22 cellular contexts compared by ENCODE assay signal in genomic region chr3:44120721-44121582, GRCh38.
DNase-seq lines count a peak whose midpoint lies in the region; ATAC-seq lines count a peak whose summit lies in the region.
"Had no signal": no experiment of that assay in that cellular context is flagged by ENCODE, and none has a peak within 500 bp of the region (broad histone marks: within the 10 kb centered on the region; RNA-seq: fewer than 3 reads in every experiment).

No MANE protein-coding gene starts in this region.

- in situ Hi-C loops in SK-MEL-5 (cut with HindIII; ENCODE audit: low pct_unique_long_range_greater_than_20kb, low sequenced_read_pairs), result no loop called here

- no peak for ATAC-seq in GM21423 (IDR thresholded peaks at IDR 0.05; ENCODE audit: unreplicated experiment)
- ATAC-seq: CD8-positive, alpha-beta T cell; gastroesophageal sphincter had no signal

- DNase-seq in ELF-1 (ENCODE audit: low read depth, low spot score) (peak; percentile 19), SK-MEL-5 (ENCODE audit: low read depth, low spot score) (peak; percentile 41), glomerular visceral epithelial cell (ENCODE audit: extremely low spot score) (peak; percentile 46), pons (ENCODE audit: low spot score) (peak; percentile 74), KG1 (lab: John Stamatoyannopoulos, UW) (no peak), T-helper 1 cell (no peak)
- no peak for DNase-seq in effector CD8-positive, alpha-beta T cell (lab: John Stamatoyannopoulos, UW)
- DNase-seq: activated CD4-positive, alpha-beta T cell treated with anti-CD3 and anti-CD28 coated beads for 48 hours; activated CD8-positive, alpha-beta memory T cell treated with anti-CD3 and anti-CD28 coated beads, Interleukin-2, amount 50 U/mL, for 48 hours; activated gamma-delta T cell treated with Interleukin-2 at 50 U/mL for 16 hours; CD8-positive, alpha-beta T cell; DMS79 treated with DMSO at 0.1 percent for 48 hours; HFFc6; immature natural killer cell; NCI-H146; NCI-H226; NK-92 treated with Interleukin-12 subunit alpha and Interleukin-12 subunit beta, amount 100 ng/mL, for 24 hours; retina; SIG-M5; T1000 had no signal

Comparison
In these comparisons a context has a peak if more than half of its experiments do, and no peak if none do; other contexts are left out.
1. DNase-seq: peak in ELF-1 (single experiment), SK-MEL-5 (single experiment), glomerular visceral epithelial cell (single experiment) and pons (single experiment); none in KG1 (single experiment), effector CD8-positive, alpha-beta T cell (single experiment) and T-helper 1 cell (0 of 5).